8 cellular contexts compared by ENCODE assay signal in the genomic region with DNA sequence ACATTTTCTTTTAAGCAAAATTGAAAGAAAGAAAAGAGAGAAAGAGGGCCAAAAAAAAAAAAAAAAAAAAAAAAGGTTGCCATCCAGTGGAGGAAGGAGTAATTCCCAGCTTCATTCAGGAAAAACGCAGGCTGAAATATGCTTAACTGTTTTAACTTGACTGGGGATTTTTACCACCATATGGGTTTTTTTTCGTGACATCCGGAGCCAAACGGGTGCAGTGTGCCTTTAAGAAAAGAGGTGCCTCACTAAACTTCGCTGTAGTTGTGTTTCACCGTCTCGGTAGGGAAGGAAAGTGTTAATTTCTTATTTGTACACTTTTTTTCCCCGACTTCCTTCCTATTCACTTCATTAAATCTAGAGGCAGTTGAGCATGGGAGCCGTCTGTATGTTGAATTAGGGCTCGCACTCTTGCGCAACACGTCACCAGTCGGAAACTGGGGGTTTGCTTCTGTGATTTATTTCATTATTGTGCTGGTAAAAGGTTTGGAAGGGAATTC.
DNase-seq lines count a peak whose midpoint lies in the region; ATAC-seq and TF ChIP-seq lines count a peak whose summit lies in the region.

No MANE protein-coding gene starts in this region.

- no peak for TF ChIP-seq CTCF in mucosa of descending colon (IDR thresholded peaks at IDR 0.05)

- H3K4me3 ChIP-seq in mucosa of descending colon, result no peak overlapping the region
- H3K4me3 ChIP-seq in stomach smooth muscle (ENCODE audit: low read length in 2 of 2), result peak overlapping the region; percentile 72 to 81

- peak overlapping the region; percentile 56 for H3K27ac ChIP-seq in stomach smooth muscle (ENCODE audit: low read length)

- H3K9me3 ChIP-seq in mucosa of descending colon, result no peaks in the 10 kb centered on the region
- no peaks in the 10 kb centered on the region for H3K9me3 ChIP-seq in stomach smooth muscle (ENCODE audit: control insufficient read depth in 2 of 2, low read length in 2 of 2)

- intact Hi-C loops in mucosa of descending colon (cut with DNase I, micrococcal nuclease), result no loop called here

- peaks cover 15% of the 10 kb centered on the region for H3K4me1 ChIP-seq in mucosa of descending colon (ENCODE audit: low read depth)
- H3K4me1 ChIP-seq in stomach smooth muscle (ENCODE audit: control insufficient read depth, insufficient read depth, low read length), result peaks cover 8% of the 10 kb centered on the region

- H3K9ac ChIP-seq in stomach smooth muscle (ENCODE audit: low read length in 2 of 2), result peak overlapping the region; percentile 58 to 73

- TF ChIP-seq POLR2A in GM18505 (IDR thresholded peaks at IDR 0.05; ENCODE audit: borderline replicate concordance, extremely low read depth, insufficient read depth, insufficient read length), result peak; percentile 21

- peak; percentile 51 for ATAC-seq in GM18505 (IDR thresholded peaks at IDR 0.05; ENCODE audit: unreplicated experiment)
- peak; percentile 46 for ATAC-seq in HG02763 (IDR thresholded peaks at IDR 0.05; ENCODE audit: unreplicated experiment)
- ATAC-seq in mucosa of descending colon, result peak; percentile 69

- no peaks in the 10 kb centered on the region for H3K36me3 ChIP-seq in mucosa of descending colon (ENCODE audit: low read depth)
- no peaks in the 10 kb centered on the region for H3K36me3 ChIP-seq in stomach smooth muscle (ENCODE audit: control insufficient read depth in 2 of 2, insufficient read depth in 2 of 2, low read length in 2 of 2)

- DNase-seq in NCI-H2081 treated with DMSO at 0.1 percent for 48 hours (lab: John Stamatoyannopoulos, UW) (peak; percentile 77), epidermal melanocyte (ENCODE audit: insufficient read length, low spot score) (peak; percentile 32), mucosa of descending colon (peak in 2 of 3 donors; percentile 39 to 56), cerebellar nuclear complex (lab: John Stamatoyannopoulos, UW) (no peak)
- DNase-seq in activated CD4-positive, alpha-beta T cell treated with anti-CD3 and anti-CD28 coated beads for 4 hours, result peak; percentile 26 to 37

- H3K27me3 ChIP-seq in stomach smooth muscle (ENCODE audit: control insufficient read depth in 1 of 2, insufficient read depth in 2 of 2, low read length in 2 of 2), result no peaks in the 10 kb centered on the region

Comparison
In these comparisons a context has a peak if more than half of its experiments do, and no peak if none do; other contexts are left out.
1. DNase-seq: peak in NCI-H2081 treated with DMSO at 0.1 percent for 48 hours (single experiment), activated CD4-positive, alpha-beta T cell treated with anti-CD3 and anti-CD28 coated beads for 4 hours (2 of 2), epidermal melanocyte (single experiment) and mucosa of descending colon (2 of 3); none in cerebellar nuclear complex (0 of 2).
2. Peak in every context shown above with its lines, with median percentiles within 50 percentile points of each other: ATAC-seq.